19 cellular contexts compared by ENCODE assay signal in the genomic region with DNA sequence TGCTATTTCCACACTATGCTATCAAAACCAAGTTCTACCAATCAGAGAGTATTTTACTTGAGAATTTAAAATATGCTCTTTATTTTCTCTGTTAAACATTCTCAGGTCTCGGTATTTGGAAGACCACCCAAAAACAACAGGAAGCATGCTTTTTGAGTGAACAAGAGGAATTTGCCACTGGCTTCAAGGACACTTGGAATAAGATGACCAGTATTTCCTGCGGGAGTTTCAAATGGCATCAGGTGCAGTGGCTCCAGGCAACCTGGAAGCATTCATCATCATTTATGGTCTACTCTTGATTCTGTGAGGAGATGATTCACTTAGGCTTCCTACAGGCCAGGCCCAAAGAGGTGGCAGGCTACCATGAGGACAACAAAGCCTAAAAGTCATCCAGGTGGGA.
DNase-seq lines count a peak whose midpoint lies in the region; TF ChIP-seq lines count a peak whose summit lies in the region.
"Had no signal": no experiment of that assay in that cellular context is flagged by ENCODE, and none has a peak within 500 bp of the region (broad histone marks: within the 10 kb centered on the region; RNA-seq: fewer than 3 reads in every experiment).

No MANE protein-coding gene starts in this region.

- no peaks in the 10 kb centered on the region for H3K79me2 ChIP-seq in H9 (ENCODE audit: insufficient read depth, low read length)

- H2BK5ac ChIP-seq in H9 (ENCODE audit: insufficient read length, low read length) = no peak overlapping the region

- DNase-seq in Caki2 (ENCODE audit: low read depth) (peak; percentile 68), H9 (no peak), SJSA1 (ENCODE audit: low read depth in 1 of 2, low spot score in 2 of 2) (peak; percentile 50 to 76), kidney tubule cell (ENCODE audit: low spot score) (peak; percentile 40), thyroid gland (no peak), NCI-H748 treated with DMSO at 0.1 percent for 48 hours (lab: John Stamatoyannopoulos, UW) (no peak)
- no peak for DNase-seq in activated naive CD4-positive, alpha-beta T cell (lab: John Stamatoyannopoulos, UW)
- DNase-seq: DND-41, GDM1, MG63, NCI-H1105 treated with DMSO at 0.1 percent for 48 hours, NCI-H187 treated with DMSO at 0.1 percent for 48 hours, NCI-H226, SW 1271 had no signal

- H3K79me1 ChIP-seq in H9 (ENCODE audit: insufficient read depth, low read depth, low read length, poor library complexity, severe bottlenecking) = no peaks in the 10 kb centered on the region

- no peak overlapping the region for H3K4me2 ChIP-seq in H9 (ENCODE audit: insufficient read depth, insufficient read length, low read length)
- H3K4me2 ChIP-seq: KMS-11 had no signal

- H4K91ac ChIP-seq in H9 (ENCODE audit: insufficient read length, low read depth, low read length) = no peak overlapping the region

- no peak overlapping the region for H3K9ac ChIP-seq in H9 (ENCODE audit: extremely low read depth, insufficient read length, low read length)
- H3K9ac ChIP-seq: KMS-11 had no signal

- peak overlapping the region; percentile 59 for H3T11ph ChIP-seq in H9 (ENCODE audit: low read length)

- H2BK15ac ChIP-seq in H9 (ENCODE audit: low read depth, low read length) = no peak overlapping the region

- no peak overlapping the region for H2AK5ac ChIP-seq in H9 (ENCODE audit: insufficient read length, low read length)

- no peak overlapping the region for H4K5ac ChIP-seq in H9 (ENCODE audit: insufficient read length, low read depth, low read length)

- H3K4me1 Mint-ChIP-seq in H9 = peaks cover 14 to 25% of the 10 kb centered on the region in 2 experiments
- H3K4me1 Mint-ChIP-seq: B cell had no signal

- no peak overlapping the region for H3K27ac Mint-ChIP-seq in H9
- H3K27ac Mint-ChIP-seq: B cell; T-helper 2 cell treated with Interferon-gamma antibody and Interleukin-4, amounts not matched to agents 5 μg/mL and 100 μg/mL, for 36 hours had no signal

- no peak overlapping the region for H4K8ac ChIP-seq in H9 (replicated peaks; ENCODE audit: insufficient read length, low read depth, low read length)

- H2BK20ac ChIP-seq in H9 (ENCODE audit: low read depth, low read length, poor library complexity, severe bottlenecking) = no peak overlapping the region

- no peak overlapping the region for H3K14ac ChIP-seq in H9 (ENCODE audit: insufficient read depth, low read length)

- H3K4me3 ChIP-seq in SJSA1 (no peak overlapping the region), thyroid gland (replicated peaks in 1 of 3) (no peak overlapping the region)
- H3K4me3 ChIP-seq: MG63, SJCRH30 had no signal

- H3K4me3 Mint-ChIP-seq in H9 = no peak overlapping the region
- H3K4me3 Mint-ChIP-seq: B cell; T-helper 2 cell treated with Interferon-gamma antibody and Interleukin-4, amounts not matched to agents 5 μg/mL and 100 μg/mL, for 36 hours had no signal

- H3K4me1 ChIP-seq in H9 (ENCODE audit: insufficient read depth, low read length) (peaks cover 2% of the 10 kb centered on the region; the same call in 1 of the 2 replicates), SJSA1 (replicated peaks) (peaks cover 24% of the 10 kb centered on the region), thyroid gland (peaks cover 3 to 7% of the 10 kb centered on the region in 2 donors)

- no peaks in the 10 kb centered on the region for H4K20me1 ChIP-seq in H9 (ENCODE audit: control insufficient read depth, insufficient read depth, insufficient read length)

- TF ChIP-seq CTCF in H9 (conservative IDR thresholded peaks at IDR 0.05) (no peak), thyroid gland (IDR thresholded peaks at IDR 0.05) (no peak)

- no peaks in the 10 kb centered on the region for H3K9me3 Mint-ChIP-seq in H9
- H3K9me3 Mint-ChIP-seq: T-helper 2 cell treated with Interferon-gamma antibody and Interleukin-4, amounts not matched to agents 5 μg/mL and 100 μg/mL, for 36 hours had no signal

- TF ChIP-seq POLR2A in thyroid gland (IDR thresholded peaks at IDR 0.05) = no peak

- H3K27ac ChIP-seq in H9 (ENCODE audit: insufficient read length, low read depth, low read length) (no peak overlapping the region), SJSA1 (peak overlapping the region; percentile 75), thyroid gland (no peak overlapping the region)
- H3K27ac ChIP-seq: KMS-11, RWPE1, SJCRH30 had no signal

- H3K4ac ChIP-seq in H9 (ENCODE audit: low read depth, low read length) = no peak overlapping the region

- H2BK12ac ChIP-seq in H9 (ENCODE audit: insufficient read length, low read depth, low read length) = no peak overlapping the region

- H3K56ac ChIP-seq in H9 (ENCODE audit: insufficient read length, low read depth, low read length) = no peak overlapping the region

- H3K18ac ChIP-seq in H9 (ENCODE audit: insufficient read length, low read depth, low read length) = no peak overlapping the region

- no peaks in the 10 kb centered on the region for H3K36me3 Mint-ChIP-seq in H9 (ENCODE audit: insufficient read depth in 1 of 3, low read depth in 3 of 3)

- intact Hi-C loops in thyroid gland (cut with DNase I) = no loop called here

- no peaks in the 10 kb centered on the region for H3K27me3 Mint-ChIP-seq in H9 (ENCODE audit: low read depth)

- no peaks in the 10 kb centered on the region for H3K23me2 ChIP-seq in H9 (ENCODE audit: insufficient read length, low read depth, low read length, poor library complexity, severe bottlenecking)

- H3K36me3 ChIP-seq in SJSA1 = no peaks in the 10 kb centered on the region
- H3K36me3 ChIP-seq in thyroid gland = no peaks in the 10 kb centered on the region
- H3K36me3 ChIP-seq: MG63, SJCRH30 had no signal

- H2AFZ ChIP-seq in H9 (ENCODE audit: low read length) = no peak overlapping the region

- WGBS in H9 (ENCODE audit: extremely low coverage, insufficient read length, low lambda C conversion rate) = no CpG with 5 or more reads among the region's 2 CpGs
- 22 to 36% methylated on average over 2 of the region's 2 CpGs for WGBS in thyroid gland, 2 donors

- H3K9me3 ChIP-seq in H9 (ENCODE audit: control insufficient read depth, low read depth, low read length) = no peaks in the 10 kb centered on the region
- H3K9me3 ChIP-seq in SJSA1 (replicated peaks) = no peaks in the 10 kb centered on the region
- no peaks in the 10 kb centered on the region for H3K9me3 ChIP-seq in thyroid gland
- H3K9me3 ChIP-seq: MG63, SJCRH30 had no signal

- H3K27me3 ChIP-seq in H9 (ENCODE audit: insufficient read depth, low read length) = no peaks in the 10 kb centered on the region
- no peaks in the 10 kb centered on the region for H3K27me3 ChIP-seq in SJSA1 (replicated peaks)
- no peaks in the 10 kb centered on the region for H3K27me3 ChIP-seq in thyroid gland
- H3K27me3 ChIP-seq: MG63, SJCRH30 had no signal

- H2BK120ac ChIP-seq in H9 (ENCODE audit: low read depth, low read length, poor library complexity, severe bottlenecking) = no peak overlapping the region

- in situ Hi-C loops in Caki2 (cut with HindIII; ENCODE audit: low pct_unique_long_range_greater_than_20kb, low sequenced_read_pairs) = no loop called here

- H3K23ac ChIP-seq in H9 (ENCODE audit: insufficient read length, low read depth, low read length) = no peak overlapping the region

Comparison
In these comparisons a context has a peak if more than half of its experiments do, and no peak if none do; other contexts are left out.
1. DNase-seq: peak in Caki2 (single experiment), SJSA1 (2 of 2) and kidney tubule cell (single experiment); none in H9 (single experiment), thyroid gland (0 of 2), activated naive CD4-positive, alpha-beta T cell (0 of 4) and NCI-H748 treated with DMSO at 0.1 percent for 48 hours (single experiment).